Comparison of ENCODE assay signal across 9 cellular contexts in the genomic region with DNA sequence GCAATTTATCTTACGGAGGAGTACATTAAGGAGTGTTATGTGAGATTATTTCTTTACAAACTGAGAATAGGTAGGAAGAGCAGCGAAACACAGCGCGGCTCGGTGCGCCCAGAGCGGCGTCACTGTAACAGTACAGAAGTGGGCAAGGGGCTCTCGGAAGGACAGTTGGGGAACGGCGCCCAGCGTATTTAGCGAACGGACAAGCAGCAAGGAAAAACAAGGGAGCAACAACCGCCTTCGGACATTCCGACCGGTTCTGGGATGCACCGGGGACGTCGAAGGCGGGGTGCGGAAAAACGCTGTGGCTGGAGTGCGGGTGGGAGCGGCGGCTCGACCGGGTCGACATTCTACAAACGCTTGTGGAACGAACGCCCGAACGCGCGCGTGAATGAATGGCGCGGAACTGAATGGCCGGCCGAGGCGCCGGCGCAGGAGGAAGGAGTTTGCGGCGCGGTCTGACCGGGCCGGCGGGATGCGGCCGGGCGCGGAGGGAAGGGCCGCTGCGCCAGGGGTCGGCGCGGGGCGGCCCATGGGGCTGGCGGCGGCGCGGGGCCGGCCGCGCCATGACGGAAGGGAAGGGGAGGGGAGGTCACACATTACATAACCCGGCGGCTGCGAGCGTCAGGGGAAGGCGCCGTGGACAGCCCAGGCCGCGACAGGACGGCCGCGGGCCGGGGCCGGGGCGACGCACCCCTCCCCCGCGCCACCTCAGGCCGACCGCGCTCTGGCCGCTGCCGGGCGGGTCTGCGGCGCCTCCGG. TPM values are rescaled to one million over a fixed set of nuclear protein-coding genes. Genes with fewer than 3 reads are reported as not detected.
DNase-seq lines count a peak whose midpoint lies in the region; ATAC-seq, FAIRE-seq and TF ChIP-seq lines count a peak whose summit lies in the region.
"Had no signal": no experiment of that assay in that cellular context is flagged by ENCODE, and none has a peak within 500 bp of the region (broad histone marks: within the 10 kb centered on the region; RNA-seq: fewer than 3 reads in every experiment).

No MANE protein-coding gene starts in this region.

- H4K20me1 ChIP-seq in astrocyte (ENCODE audit: insufficient read depth, low read length): peaks cover 34% of the 10 kb centered on the region

- no peaks in the 10 kb centered on the region for H3K27me3 ChIP-seq in astrocyte (ENCODE audit: insufficient read depth, low read length)

- ATAC-seq in GM19467 (IDR thresholded peaks at IDR 0.05; ENCODE audit: unreplicated experiment): peak; percentile 32
- ATAC-seq in SK-N-SH treated with all-trans-retinoic acid at 6 μM for 48 hours: peak; percentile 22

- H3K27ac ChIP-seq in astrocyte (ENCODE audit: low read depth, low read length): peak overlapping the region; percentile 77

- H3K9me3 ChIP-seq in astrocyte (ENCODE audit: insufficient read depth, low read depth, low read length): no peaks in the 10 kb centered on the region

- peak overlapping the region; percentile 87 for H3K4me2 ChIP-seq in astrocyte (ENCODE audit: low read length)

- no peaks in the 10 kb centered on the region for H3K9me3 Mint-ChIP-seq in astrocyte (ENCODE audit: unreplicated experiment)

- H3K79me2 ChIP-seq in astrocyte (ENCODE audit: insufficient read depth, low read length): peaks cover 39% of the 10 kb centered on the region

- H3K4me3 ChIP-seq in astrocyte (ENCODE audit: insufficient read depth, low read depth, low read length): peak overlapping the region; percentile 84

- H3K4me3 Mint-ChIP-seq in astrocyte (ENCODE audit: unreplicated experiment): peak overlapping the region; percentile 95

- no peaks in the 10 kb centered on the region for H3K36me3 Mint-ChIP-seq in astrocyte (ENCODE audit: low read depth, unreplicated experiment)

- peaks cover 13% of the 10 kb centered on the region for H3K4me1 ChIP-seq in astrocyte (ENCODE audit: insufficient read depth, low read length)

- no peaks in the 10 kb centered on the region for H3K36me3 ChIP-seq in astrocyte (ENCODE audit: insufficient read depth, low read length)

- no peak for FAIRE-seq in astrocyte (lab: Jason Lieb, UNC)
- FAIRE-seq: colon had no signal

- no peak for TF ChIP-seq CTCF in astrocyte (IDR thresholded peaks at IDR 0.05; ENCODE audit: insufficient read depth, low read depth, low read length)

- H3K4me1 Mint-ChIP-seq in astrocyte (ENCODE audit: low read depth, unreplicated experiment): peaks cover 21% of the 10 kb centered on the region

- peak overlapping the region; percentile 90 for H3K27ac Mint-ChIP-seq in astrocyte (ENCODE audit: unreplicated experiment)

- peak; percentile 31 for DNase-seq in CMK (ENCODE audit: low read depth)
- peak; percentile 60 for DNase-seq in HK-2 (ENCODE audit: unreplicated experiment)
- DNase-seq in astrocyte (ENCODE audit: low read depth): peak; percentile 30
- peak; percentile 59 for DNase-seq in hepatic stellate cell (ENCODE audit: low spot score)
- DNase-seq in putamen (ENCODE audit: low spot score): peak; percentile 68
- no peak for DNase-seq in HPDE6-E6E7 (ENCODE audit: extremely low spot score)

- peak overlapping the region; percentile 85 for H2AFZ ChIP-seq in astrocyte (ENCODE audit: low read depth, low read length)

- H3K9ac ChIP-seq in astrocyte (ENCODE audit: low read length): peak overlapping the region; percentile 92

- peaks cover 14% of the 10 kb centered on the region for H3K27me3 Mint-ChIP-seq in astrocyte (ENCODE audit: low read depth, unreplicated experiment)

TF ChIP-seq in SK-N-SH treated with all-trans-retinoic acid at 6 μM for 48 hours, 23 proteins besides CTCF, POLR2A, EP300 and RAD21:
- no peak for TF ChIP-seq ZFP3 (CRISPR knock-in tag; IDR thresholded peaks at IDR 0.05)
- TF ChIP-seq, protein P1, sequence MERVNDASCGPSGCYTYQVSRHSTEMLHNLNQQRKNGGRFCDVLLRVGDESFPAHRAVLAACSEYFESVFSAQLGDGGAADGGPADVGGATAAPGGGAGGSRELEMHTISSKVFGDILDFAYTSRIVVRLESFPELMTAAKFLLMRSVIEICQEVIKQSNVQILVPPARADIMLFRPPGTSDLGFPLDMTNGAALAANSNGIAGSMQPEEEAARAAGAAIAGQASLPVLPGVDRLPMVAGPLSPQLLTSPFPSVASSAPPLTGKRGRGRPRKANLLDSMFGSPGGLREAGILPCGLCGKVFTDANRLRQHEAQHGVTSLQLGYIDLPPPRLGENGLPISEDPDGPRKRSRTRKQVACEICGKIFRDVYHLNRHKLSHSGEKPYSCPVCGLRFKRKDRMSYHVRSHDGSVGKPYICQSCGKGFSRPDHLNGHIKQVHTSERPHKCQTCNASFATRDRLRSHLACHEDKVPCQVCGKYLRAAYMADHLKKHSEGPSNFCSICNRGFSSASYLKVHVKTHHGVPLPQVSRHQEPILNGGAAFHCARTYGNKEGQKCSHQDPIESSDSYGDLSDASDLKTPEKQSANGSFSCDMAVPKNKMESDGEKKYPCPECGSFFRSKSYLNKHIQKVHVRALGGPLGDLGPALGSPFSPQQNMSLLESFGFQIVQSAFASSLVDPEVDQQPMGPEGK (CRISPR knock-in tag; IDR thresholded peaks at IDR 0.05; ENCODE audit: borderline replicate concordance): no peak
- no peak for TF ChIP-seq ZNF565 (CRISPR knock-in tag; conservative IDR thresholded peaks at IDR 0.05; ENCODE audit: low read depth)
- no peak for TF ChIP-seq ZC3H10 (CRISPR knock-in tag; IDR thresholded peaks at IDR 0.05)
- no peak for TF ChIP-seq SNAI2 (CRISPR knock-in tag; IDR thresholded peaks at IDR 0.05)
- no peak for TF ChIP-seq PPARA (CRISPR knock-in tag; IDR thresholded peaks at IDR 0.05; ENCODE audit: borderline replicate concordance)
- TF ChIP-seq, protein P2, sequence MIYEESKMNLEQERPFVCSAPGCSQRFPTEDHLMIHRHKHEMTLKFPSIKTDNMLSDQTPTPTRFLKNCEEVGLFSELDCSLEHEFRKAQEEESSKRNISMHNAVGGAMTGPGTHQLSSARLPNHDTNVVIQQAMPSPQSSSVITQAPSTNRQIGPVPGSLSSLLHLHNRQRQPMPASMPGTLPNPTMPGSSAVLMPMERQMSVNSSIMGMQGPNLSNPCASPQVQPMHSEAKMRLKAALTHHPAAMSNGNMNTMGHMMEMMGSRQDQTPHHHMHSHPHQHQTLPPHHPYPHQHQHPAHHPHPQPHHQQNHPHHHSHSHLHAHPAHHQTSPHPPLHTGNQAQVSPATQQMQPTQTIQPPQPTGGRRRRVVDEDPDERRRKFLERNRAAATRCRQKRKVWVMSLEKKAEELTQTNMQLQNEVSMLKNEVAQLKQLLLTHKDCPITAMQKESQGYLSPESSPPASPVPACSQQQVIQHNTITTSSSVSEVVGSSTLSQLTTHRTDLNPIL (CRISPR knock-in tag; IDR thresholded peaks at IDR 0.05; ENCODE audit: low read depth): no peak
- TF ChIP-seq TOX (CRISPR knock-in tag; IDR thresholded peaks at IDR 0.05; ENCODE audit: borderline replicate concordance): no peak
- TF ChIP-seq ISL1 (CRISPR knock-in tag; IDR thresholded peaks at IDR 0.05): no peak
- no peak for TF ChIP-seq OSR1 (CRISPR knock-in tag; IDR thresholded peaks at IDR 0.05)
- no peak for TF ChIP-seq BACH2 (CRISPR knock-in tag; IDR thresholded peaks at IDR 0.05; ENCODE audit: borderline replicate concordance)
- TF ChIP-seq, protein P3, sequence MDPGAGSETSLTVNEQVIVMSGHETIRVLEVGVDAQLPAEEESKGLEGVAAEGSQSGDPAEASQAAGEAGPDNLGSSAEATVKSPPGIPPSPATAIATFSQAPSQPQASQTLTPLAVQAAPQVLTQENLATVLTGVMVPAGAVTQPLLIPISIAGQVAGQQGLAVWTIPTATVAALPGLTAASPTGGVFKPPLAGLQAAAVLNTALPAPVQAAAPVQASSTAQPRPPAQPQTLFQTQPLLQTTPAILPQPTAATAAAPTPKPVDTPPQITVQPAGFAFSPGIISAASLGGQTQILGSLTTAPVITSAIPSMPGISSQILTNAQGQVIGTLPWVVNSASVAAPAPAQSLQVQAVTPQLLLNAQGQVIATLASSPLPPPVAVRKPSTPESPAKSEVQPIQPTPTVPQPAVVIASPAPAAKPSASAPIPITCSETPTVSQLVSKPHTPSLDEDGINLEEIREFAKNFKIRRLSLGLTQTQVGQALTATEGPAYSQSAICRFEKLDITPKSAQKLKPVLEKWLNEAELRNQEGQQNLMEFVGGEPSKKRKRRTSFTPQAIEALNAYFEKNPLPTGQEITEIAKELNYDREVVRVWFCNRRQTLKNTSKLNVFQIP (CRISPR knock-in tag; IDR thresholded peaks at IDR 0.05; ENCODE audit: borderline replicate concordance, low read depth): no peak
- TF ChIP-seq ZNF70 (CRISPR knock-in tag; IDR thresholded peaks at IDR 0.05): no peak
- no peak for TF ChIP-seq ARNTL (CRISPR knock-in tag; IDR thresholded peaks at IDR 0.05; ENCODE audit: borderline replicate concordance, low read depth)
- no peak for TF ChIP-seq RARB (CRISPR knock-in tag; IDR thresholded peaks at IDR 0.05)

RNA-seq across cellular contexts. Expression of a gene that starts 0.6 kb away (rescaled TPM):
- total RNA-seq in astrocyte: 24.4 and 26.1 TPM in 2 replicates
